ENCODE assay signal across 11 cellular contexts in the genomic region with DNA sequence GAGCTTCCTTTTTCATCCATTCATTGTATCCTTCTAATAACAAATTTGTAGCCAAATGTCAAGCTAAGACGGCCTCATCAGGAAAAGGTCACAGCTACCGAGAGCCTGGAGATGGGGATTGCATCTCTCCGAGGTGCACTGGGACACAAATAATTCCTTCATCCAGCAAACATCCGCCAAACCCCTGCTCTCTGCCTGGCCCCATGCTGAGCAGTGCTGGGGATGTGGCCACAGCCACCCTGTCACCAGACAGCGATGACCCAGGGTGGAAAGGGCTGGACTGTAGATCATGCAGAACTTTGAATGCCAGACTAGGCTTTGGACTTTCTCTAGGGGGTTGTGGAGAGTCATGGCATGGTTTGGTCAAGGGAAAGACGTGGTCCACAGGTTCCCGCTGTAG. TPM values are rescaled to one million over a fixed set of nuclear protein-coding genes. Genes with fewer than 3 reads are reported as not detected.
DNase-seq lines count a peak whose midpoint lies in the region; ATAC-seq and TF ChIP-seq lines count a peak whose summit lies in the region.
"Had no signal": no experiment of that assay in that cellular context is flagged by ENCODE, and none has a peak within 500 bp of the region (broad histone marks: within the 10 kb centered on the region; RNA-seq: fewer than 3 reads in every experiment).

No MANE protein-coding gene starts in this region.

- no peak for TF ChIP-seq CTCF in Calu3 (IDR thresholded peaks at IDR 0.05; ENCODE audit: unreplicated experiment)

- CTCF ChIA-PET in Calu3 (lab: Charles Lee): interaction anchor here (0.6 kb wide), 1 partner anchor 467 kb away, joined by 3 read pairs; no protein-coding TSS in a partner anchor

- H3K27me3 Mint-ChIP-seq in Calu3 (ENCODE audit: unreplicated experiment): no peaks in the 10 kb centered on the region
- H3K27me3 Mint-ChIP-seq in IgD-negative memory B cell: no peaks in the 10 kb centered on the region
- H3K27me3 Mint-ChIP-seq in activated naive CD8-positive, alpha-beta T cell: no peaks in the 10 kb centered on the region
- H3K27me3 Mint-ChIP-seq in natural killer cell treated with Interleukin-12 subunit alpha and Interleukin-12 subunit beta and Interleukin-15 and Interleukin-18, amount 100 ng/mL, for 72 hours: no peaks in the 10 kb centered on the region

- no peak for ATAC-seq in natural killer cell treated with Interleukin-12 subunit alpha and Interleukin-12 subunit beta and Interleukin-15 and Interleukin-18, amount 100 ng/mL, for 72 hours
- ATAC-seq in HG03354 (IDR thresholded peaks at IDR 0.05; ENCODE audit: poor library complexity, severe bottlenecking, unreplicated experiment) (no peak), HG03571 (IDR thresholded peaks at IDR 0.05; ENCODE audit: unreplicated experiment) (no peak)

- H3K4me3 Mint-ChIP-seq in Calu3 (ENCODE audit: low read depth, unreplicated experiment): peak overlapping the region; percentile 71
- peak overlapping the region; percentile 71 to 90 (median 82) for H3K4me3 Mint-ChIP-seq in IgD-negative memory B cell
- H3K4me3 Mint-ChIP-seq in activated naive CD8-positive, alpha-beta T cell: peak overlapping the region; percentile 96
- peak overlapping the region; percentile 97 for H3K4me3 Mint-ChIP-seq in natural killer cell treated with Interleukin-12 subunit alpha and Interleukin-12 subunit beta and Interleukin-15 and Interleukin-18, amount 100 ng/mL, for 72 hours

- H3K4me1 Mint-ChIP-seq in Calu3 (ENCODE audit: low read depth, unreplicated experiment) (peaks cover 28% of the 10 kb centered on the region), IgD-negative memory B cell (peaks cover 0 to 27% (median 20%) of the 10 kb centered on the region in 3 donors)
- H3K4me1 Mint-ChIP-seq in activated naive CD8-positive, alpha-beta T cell (ENCODE audit: low read depth): peaks cover 34% of the 10 kb centered on the region
- H3K4me1 Mint-ChIP-seq in natural killer cell treated with Interleukin-12 subunit alpha and Interleukin-12 subunit beta and Interleukin-15 and Interleukin-18, amount 100 ng/mL, for 72 hours (ENCODE audit: low read depth in 2 of 2): peaks cover 31 to 33% of the 10 kb centered on the region in 2 donors

- DNase-seq in Calu3 (no peak), NCI-H1092 (lab: John Stamatoyannopoulos, UW) (no peak), NCI-H2029 treated with DMSO at 0.1 percent for 48 hours (lab: John Stamatoyannopoulos, UW) (no peak)
- DNase-seq in natural killer cell treated with Interleukin-12 subunit alpha and Interleukin-12 subunit beta and Interleukin-15 and Interleukin-18, amount 100 ng/mL, for 72 hours (ENCODE audit: low spot score): no peak
- DNase-seq: islet precursor cell, NCI-H146, NCI-H774 had no signal

- H3K36me3 Mint-ChIP-seq in Calu3 (ENCODE audit: insufficient read depth, unreplicated experiment): peaks cover 95% of the 10 kb centered on the region
- no peaks in the 10 kb centered on the region for H3K36me3 Mint-ChIP-seq in IgD-negative memory B cell
- H3K36me3 Mint-ChIP-seq in activated naive CD8-positive, alpha-beta T cell: peaks cover 5% of the 10 kb centered on the region
- peaks cover 9% of the 10 kb centered on the region for H3K36me3 Mint-ChIP-seq in natural killer cell treated with Interleukin-12 subunit alpha and Interleukin-12 subunit beta and Interleukin-15 and Interleukin-18, amount 100 ng/mL, for 72 hours

- intact Hi-C loops in Calu3 (cut with micrococcal nuclease; ENCODE audit: unreplicated experiment): no loop called here

- H3K27ac Mint-ChIP-seq in Calu3 (ENCODE audit: unreplicated experiment) (peak overlapping the region; percentile 81), IgD-negative memory B cell (peak overlapping the region in 1 of 3 donors; percentile 58)
- H3K27ac Mint-ChIP-seq in activated naive CD8-positive, alpha-beta T cell: peak overlapping the region; percentile 72
- peak overlapping the region; percentile 81 to 83 for H3K27ac Mint-ChIP-seq in natural killer cell treated with Interleukin-12 subunit alpha and Interleukin-12 subunit beta and Interleukin-15 and Interleukin-18, amount 100 ng/mL, for 72 hours

- no TSS peak for BruUV-seq in Calu3 (replicated peaks; lab: Mats Ljungman, UMichigan)

- no peaks in the 10 kb centered on the region for H3K9me3 Mint-ChIP-seq in Calu3 (ENCODE audit: low read depth, unreplicated experiment)
- no peaks in the 10 kb centered on the region for H3K9me3 Mint-ChIP-seq in IgD-negative memory B cell
- H3K9me3 Mint-ChIP-seq in activated naive CD8-positive, alpha-beta T cell (ENCODE audit: low read depth): no peaks in the 10 kb centered on the region
- H3K9me3 Mint-ChIP-seq in natural killer cell treated with Interleukin-12 subunit alpha and Interleukin-12 subunit beta and Interleukin-15 and Interleukin-18, amount 100 ng/mL, for 72 hours: no peaks in the 10 kb centered on the region

RNA-seq across cellular contexts. Expression of gene TOMM40, which starts 1.9 kb away (rescaled TPM):
- 152 and 162 TPM in 2 replicates for total RNA-seq in Calu3 (2022)
- 42.6 TPM for polyA plus RNA-seq in IgD-negative memory B cell
- total RNA-seq in natural killer cell treated with Interleukin-12 subunit alpha and Interleukin-12 subunit beta and Interleukin-15 and Interleukin-18, amount 100 ng/mL, for 72 hours: 100 to 1,000 TPM; 119 to 240 TPM

RNA-seq across cellular contexts. Expression of gene APOE, which starts 12.7 kb away (rescaled TPM):
- total RNA-seq in Calu3 (2022): 1.1 and 4.1 TPM in 2 replicates
- not detected for polyA plus RNA-seq in IgD-negative memory B cell
- 1 to 10 TPM; 1.5 to 1.6 TPM for total RNA-seq in natural killer cell treated with Interleukin-12 subunit alpha and Interleukin-12 subunit beta and Interleukin-15 and Interleukin-18, amount 100 ng/mL, for 72 hours

RNA-seq across cellular contexts. Expression of gene APOC1, which starts 21.5 kb away (rescaled TPM):
- 4.7 and 5.0 TPM in 2 replicates for total RNA-seq in Calu3 (2022)
- polyA plus RNA-seq in IgD-negative memory B cell: not detected
- total RNA-seq in natural killer cell treated with Interleukin-12 subunit alpha and Interleukin-12 subunit beta and Interleukin-15 and Interleukin-18, amount 100 ng/mL, for 72 hours: not detected

RNA-seq across cellular contexts. Expression of gene NECTIN2, which starts 46.8 kb away (rescaled TPM):
- 137 and 174 TPM in 2 replicates for total RNA-seq in Calu3 (2022)
- not detected for polyA plus RNA-seq in IgD-negative memory B cell
- 1 to 10 TPM; 1.3 to 1.6 TPM for total RNA-seq in natural killer cell treated with Interleukin-12 subunit alpha and Interleukin-12 subunit beta and Interleukin-15 and Interleukin-18, amount 100 ng/mL, for 72 hours

RNA-seq across cellular contexts. Expression of gene APOC4, which starts 49.1 kb away (rescaled TPM):
- total RNA-seq in Calu3 (2022): not detected in 2 replicates
- polyA plus RNA-seq in IgD-negative memory B cell: not detected
- not detected for total RNA-seq in natural killer cell treated with Interleukin-12 subunit alpha and Interleukin-12 subunit beta and Interleukin-15 and Interleukin-18, amount 100 ng/mL, for 72 hours
